Comparison of ENCODE assay signal across 20 cellular contexts in the genomic region with DNA sequence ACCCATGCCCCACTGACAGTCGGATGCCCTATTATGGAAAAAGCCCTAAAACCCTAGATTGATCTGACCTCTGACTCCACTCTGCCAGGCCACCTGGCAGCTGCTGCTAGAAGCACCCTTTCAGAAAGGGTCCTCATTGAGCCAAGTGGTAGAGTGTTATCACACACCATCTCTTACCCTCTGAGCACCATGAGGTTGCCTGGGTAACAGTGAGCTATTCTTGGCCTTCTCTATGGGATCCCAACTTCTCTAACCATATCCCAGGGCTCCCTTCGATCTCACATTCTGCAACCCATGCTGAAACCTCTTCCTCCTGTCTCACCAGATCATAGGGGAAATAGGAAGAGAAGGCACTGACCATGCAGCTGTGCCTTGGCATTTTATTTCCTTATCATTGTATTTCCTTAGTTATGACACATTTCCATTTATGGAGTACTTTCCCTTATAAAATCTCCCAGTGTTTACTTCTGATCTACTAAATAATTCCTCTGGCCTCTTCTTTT. TPM values are rescaled to one million over a fixed set of nuclear protein-coding genes. Genes with fewer than 3 reads are reported as not detected.
DNase-seq lines count a peak whose midpoint lies in the region; ATAC-seq, FAIRE-seq and TF ChIP-seq lines count a peak whose summit lies in the region.
"Had no signal": no experiment of that assay in that cellular context is flagged by ENCODE, and none has a peak within 500 bp of the region (broad histone marks: within the 10 kb centered on the region; RNA-seq: fewer than 3 reads in every experiment).

No MANE protein-coding gene starts in this region.

- H3K56ac ChIP-seq in H1 (replicated peaks; ENCODE audit: insufficient read length, low read depth, low read length), result no peak overlapping the region

- H3K27me3 ChIP-seq in H1 (replicated peaks in 1 of 4; ENCODE audit: control insufficient read depth in 3 of 4, extremely low read depth in 1 of 4, insufficient read depth in 3 of 4, low read length in 3 of 4) (no peaks in the 10 kb centered on the region), prostate gland (replicated peaks; ENCODE audit: insufficient read depth) (no peaks in the 10 kb centered on the region), smooth muscle cell (ENCODE audit: low read depth) (no peaks in the 10 kb centered on the region)

- H3K23ac ChIP-seq in H1 (ENCODE audit: insufficient read length), result no peak overlapping the region

- H2AK5ac ChIP-seq in H1 (ENCODE audit: low read depth, low read length), result no peak overlapping the region

- H3K4me2 ChIP-seq in H1 (ENCODE audit: insufficient read depth in 1 of 2, low read depth in 2 of 2, low read length in 2 of 2), result no peak overlapping the region
- H3K4me2 ChIP-seq in smooth muscle cell, result no peak overlapping the region

- no peak for TF ChIP-seq EP300 in H1 (IDR thresholded peaks at IDR 0.05; ENCODE audit: borderline replicate concordance in 1 of 2, low read depth in 2 of 2, low read length in 2 of 2)

- no peak overlapping the region for H4K8ac ChIP-seq in H1 (ENCODE audit: extremely low read depth, insufficient read depth, low read length)

- H2BK15ac ChIP-seq in H1 (ENCODE audit: low read length), result no peak overlapping the region

- no peak overlapping the region for H3K4me3 Mint-ChIP-seq in stimulated activated naive CD8-positive, alpha-beta T cell treated with anti-CD3 and anti-CD28 coated beads, Interleukin-15, amount 100 ng/mL, for 72 hours

- H2BK5ac ChIP-seq in H1 (ENCODE audit: low read depth, low read length), result no peak overlapping the region

- no peaks in the 10 kb centered on the region for H3K23me2 ChIP-seq in H1 (ENCODE audit: low read depth, low read length)

- H3K14ac ChIP-seq in H1 (ENCODE audit: insufficient read length), result no peak overlapping the region

- POLR2A ChIA-PET in H1 (lab: Charles Lee; ENCODE audit: partially characterized antibody), result interaction anchor here (1.0 kb wide), 1 partner anchor 49 kb away, joined by 3 read pairs; no protein-coding TSS in a partner anchor

- no peak for TF ChIP-seq POLR2A in H1 (IDR thresholded peaks at IDR 0.05; ENCODE audit: control extremely low read depth in 1 of 2, low read depth in 2 of 2, low read length in 2 of 2)
- TF ChIP-seq POLR2A in prostate gland (IDR thresholded peaks at IDR 0.05), result no peak

- peaks cover 9% of the 10 kb centered on the region for H3K27me3 Mint-ChIP-seq in stimulated activated naive CD8-positive, alpha-beta T cell treated with anti-CD3 and anti-CD28 coated beads, Interleukin-15, amount 100 ng/mL, for 72 hours
- H3K27me3 Mint-ChIP-seq: CD8-positive, alpha-beta memory T cell had no signal

- TF ChIP-seq CTCF in H1 (IDR thresholded peaks at IDR 0.05; ENCODE audit: control extremely low read depth in 1 of 3, insufficient read depth in 1 of 3, low read depth in 1 of 3, low read length in 3 of 3) (no peak), prostate gland (IDR thresholded peaks at IDR 0.05) (no peak), smooth muscle cell (IDR thresholded peaks at IDR 0.05; ENCODE audit: borderline replicate concordance, insufficient read depth, poor library complexity, severe bottlenecking) (no peak)

- H3K36me3 ChIP-seq in H1 (ENCODE audit: control insufficient read depth in 2 of 4, insufficient read depth in 4 of 4, low read length in 3 of 4) (no peaks in the 10 kb centered on the region), prostate gland (no peaks in the 10 kb centered on the region), smooth muscle cell (ENCODE audit: low read depth) (no peaks in the 10 kb centered on the region)

- no peak overlapping the region for H2AFZ ChIP-seq in H1 (ENCODE audit: low read length)
- H2AFZ ChIP-seq in smooth muscle cell (ENCODE audit: low read depth), result no peak overlapping the region

- H2BK120ac ChIP-seq in H1 (replicated peaks; ENCODE audit: low read depth, low read length), result no peak overlapping the region

- H4K5ac ChIP-seq in H1 (ENCODE audit: insufficient read length, low read depth, low read length), result no peak overlapping the region

- H3K9ac ChIP-seq in H1 (replicated peaks in 1 of 4; ENCODE audit: extremely low read depth in 1 of 4, low read depth in 3 of 4, low read length in 3 of 4), result no peak overlapping the region
- no peak overlapping the region for H3K9ac ChIP-seq in smooth muscle cell (ENCODE audit: low read depth)

- no peak overlapping the region for H3K18ac ChIP-seq in H1 (ENCODE audit: extremely low read depth, low read length)

- intact Hi-C loops in prostate gland (cut with DNase I), result no loop called here

- no peaks in the 10 kb centered on the region for H3K9me3 Mint-ChIP-seq in stimulated activated naive CD8-positive, alpha-beta T cell treated with anti-CD3 and anti-CD28 coated beads, Interleukin-15, amount 100 ng/mL, for 72 hours

- no peaks in the 10 kb centered on the region for H3K4me1 Mint-ChIP-seq in stimulated activated naive CD8-positive, alpha-beta T cell treated with anti-CD3 and anti-CD28 coated beads, Interleukin-15, amount 100 ng/mL, for 72 hours
- H3K4me1 Mint-ChIP-seq: CD8-positive, alpha-beta memory T cell had no signal

- peak overlapping the region; percentile 15; the same call in 1 of the 2 replicates for H2BK20ac ChIP-seq in H1 (ENCODE audit: low read length)

- no peak for ATAC-seq in stimulated activated naive CD8-positive, alpha-beta T cell treated with anti-CD3 and anti-CD28 coated beads, Interleukin-15, amount 100 ng/mL, for 72 hours

- H4K20me1 ChIP-seq in H1 (replicated peaks in 1 of 2; ENCODE audit: control insufficient read depth in 1 of 2, insufficient read depth in 2 of 2, low read length in 2 of 2) (no peaks in the 10 kb centered on the region), smooth muscle cell (ENCODE audit: low read depth) (no peaks in the 10 kb centered on the region)

- no peaks in the 10 kb centered on the region for H3K9me3 ChIP-seq in H1 (ENCODE audit: insufficient read depth in 2 of 2, low read depth in 1 of 2, low read length in 1 of 2)
- H3K9me3 ChIP-seq in prostate gland, result no peaks in the 10 kb centered on the region
- H3K9me3 ChIP-seq in smooth muscle cell (replicated peaks; ENCODE audit: low read depth), result no peaks in the 10 kb centered on the region

- no peak overlapping the region for H4K91ac ChIP-seq in H1 (replicated peaks; ENCODE audit: insufficient read length, low read length)

- H3K4me1 ChIP-seq in H1 (replicated peaks in 1 of 4; ENCODE audit: control insufficient read depth in 3 of 4, insufficient read depth in 4 of 4, low read length in 3 of 4), result peaks cover 0 to 2% (median 1%) of the 10 kb centered on the region in 4 experiments; a peak in 2 of 7 replicates
- H3K4me1 ChIP-seq in prostate gland (replicated peaks), result no peaks in the 10 kb centered on the region
- no peaks in the 10 kb centered on the region for H3K4me1 ChIP-seq in smooth muscle cell (ENCODE audit: low read depth)

- H3K27ac Mint-ChIP-seq in stimulated activated naive CD8-positive, alpha-beta T cell treated with anti-CD3 and anti-CD28 coated beads, Interleukin-15, amount 100 ng/mL, for 72 hours, result no peak overlapping the region
- H3K27ac Mint-ChIP-seq: CD8-positive, alpha-beta memory T cell had no signal

- H3K4ac ChIP-seq in H1 (replicated peaks; ENCODE audit: insufficient read length, low read depth, low read length), result no peak overlapping the region

- DNase-seq in NCI-H524 (lab: John Stamatoyannopoulos, UW) (peak; percentile 33 to 59), NCI-H524 treated with DMSO at 0.1 percent for 48 hours (lab: John Stamatoyannopoulos, UW) (no peak), DMS79 treated with DMSO at 0.1 percent for 48 hours (lab: John Stamatoyannopoulos, UW) (peak; percentile 78), H1 (ENCODE audit: low read depth in 1 of 2, low spot score in 2 of 2) (no peak), prostate gland (ENCODE audit: low spot score) (no peak), smooth muscle cell (lab: John Stamatoyannopoulos, UW; ENCODE audit: unreplicated experiment) (no peak)
- DNase-seq in stimulated activated naive CD8-positive, alpha-beta T cell treated with anti-CD3 and anti-CD28 coated beads, Interleukin-15, amount 100 ng/mL, for 72 hours, result no peak
- DNase-seq: Calu3; CD8-positive, alpha-beta memory T cell; DMS153; GDM1; KBM-7; MM.1S; NCI-H1092; SHP77 had no signal

- no peak for TF ChIP-seq RAD21 in H1 (IDR thresholded peaks at IDR 0.05 in 1 of 2, conservative IDR thresholded peaks at IDR 0.05 in 1 of 2; ENCODE audit: low read depth in 2 of 2, low read length in 2 of 2)

- 75% methylated on average over 2 of the region's 2 CpGs; no CpG with 5 or more reads in 1 of the 2 experiments for WGBS in H1 (ENCODE audit: extremely low coverage in 1 of 2, insufficient coverage in 1 of 2, insufficient read length in 1 of 2, insufficient replicate concordance in 2 of 2, low coverage in 1 of 2, low lambda C conversion rate in 2 of 2, missing lambda C conversion rate in 1 of 2), 2 experiments
- WGBS in prostate gland, result 62% methylated on average over 2 of the region's 2 CpGs
- WGBS in smooth muscle cell (ENCODE audit: low lambda C conversion rate), result 93% methylated on average over 2 of the region's 2 CpGs

- FAIRE-seq in H1 (lab: Jason Lieb, UNC), result no peak
- FAIRE-seq: A204.1, GM18507 had no signal

- no peak overlapping the region for H3K27ac ChIP-seq in H1 (ENCODE audit: low read depth, low read length)
- peak overlapping the region; percentile 9 to 47 for H3K27ac ChIP-seq in prostate gland
- no peak overlapping the region for H3K27ac ChIP-seq in smooth muscle cell (ENCODE audit: low read depth)
- H3K27ac ChIP-seq: C4-2B had no signal

- H3K79me1 ChIP-seq in H1 (ENCODE audit: low read depth, low read length), result no peaks in the 10 kb centered on the region

- H2BK12ac ChIP-seq in H1 (ENCODE audit: low read depth, low read length), result no peak overlapping the region

- no peaks in the 10 kb centered on the region for H3K79me2 ChIP-seq in H1 (ENCODE audit: control insufficient read depth in 1 of 2, insufficient read depth in 2 of 2, low read length in 2 of 2)
- no peaks in the 10 kb centered on the region for H3K79me2 ChIP-seq in smooth muscle cell (ENCODE audit: low read depth)

- CTCF ChIA-PET in H1 (lab: Charles Lee; ENCODE audit: partially characterized antibody), result interaction anchor here (0.7 to 1.1 kb wide), 3 partner anchors 11 to 304 kb away, joined by 3 read pairs; no protein-coding TSS in a partner anchor

- H3K4me3 ChIP-seq in H1 (ENCODE audit: extremely low read depth in 1 of 4, insufficient read depth in 2 of 4, low read depth in 3 of 4, low read length in 4 of 4) (no peak overlapping the region), prostate gland (no peak overlapping the region), smooth muscle cell (no peak overlapping the region)

- no peaks in the 10 kb centered on the region for H3F3A ChIP-seq in smooth muscle cell (ENCODE audit: low read depth)

RNA-seq across cellular contexts. Expression of a gene that starts 52.7 kb away (rescaled TPM):
- total RNA-seq in H1 (2021; fragmentation: NEBNext Ultra II Directional; extraction: Animal tissue kit (Norgen Biotek cat#: 25700)), result 3.5 and 6.2 TPM in 2 replicates
- polyA plus RNA-seq in H1 (2011; rRNA removed), result 1.3 TPM in 2 replicates
- 1.2 TPM for polyA plus RNA-seq in H1 (2011; cell fraction: cytosol; rRNA removed)
- 4.9 TPM for polyA plus RNA-seq in H1 (2011; cell fraction: nucleus; rRNA removed)
- polyA plus RNA-seq in H1 (2012, experiment 1 of 2), result 3.0 to 4.8 TPM (median 3.8 TPM) in 4 replicates
- polyA plus RNA-seq in H1 (2012, experiment 2 of 2), result 2.1 TPM
- polyA plus RNA-seq in H1 (2013, experiment 1 of 2), result 2.7 TPM
- polyA plus RNA-seq in H1 (2013, experiment 2 of 2), result 2.2 TPM
- 7.7 and 10.8 TPM in 2 replicates for polyA minus RNA-seq in H1 (2011; rRNA and poly(A)+ RNA removed)
- polyA minus RNA-seq in H1 (2011; cell fraction: cytosol; rRNA and poly(A)+ RNA removed), result 2.0 TPM
- 22.9 TPM for polyA minus RNA-seq in H1 (2011; cell fraction: nucleus; rRNA and poly(A)+ RNA removed)
- 10 to 100 TPM; 28.4 to 34.9 TPM for total RNA-seq in prostate gland
- 1.3 and 1.4 TPM in 2 replicates for total RNA-seq in smooth muscle cell
- polyA plus RNA-seq in smooth muscle cell, result 0.58 and 0.82 TPM in 2 replicates
- total RNA-seq: Calu3; CD8-positive, alpha-beta memory T cell; HT1080; NCI-H460 had no signal

Comparison
In these comparisons a context has a peak if more than half of its experiments do, and no peak if none do; other contexts are left out.
1. DNase-seq: peak in NCI-H524 (2 of 2) and DMS79 treated with DMSO at 0.1 percent for 48 hours (single experiment); none in NCI-H524 treated with DMSO at 0.1 percent for 48 hours (single experiment), H1 (0 of 2), prostate gland (single experiment), smooth muscle cell (single experiment) and stimulated activated naive CD8-positive, alpha-beta T cell treated with anti-CD3 and anti-CD28 coated beads, Interleukin-15, amount 100 ng/mL, for 72 hours (0 of 2).
2. H3K27ac ChIP-seq: peak in prostate gland (2 of 2); none in H1 (single experiment) and smooth muscle cell (single experiment).